Comparison of ENCODE assay signal across 15 cellular contexts in the genomic region with DNA sequence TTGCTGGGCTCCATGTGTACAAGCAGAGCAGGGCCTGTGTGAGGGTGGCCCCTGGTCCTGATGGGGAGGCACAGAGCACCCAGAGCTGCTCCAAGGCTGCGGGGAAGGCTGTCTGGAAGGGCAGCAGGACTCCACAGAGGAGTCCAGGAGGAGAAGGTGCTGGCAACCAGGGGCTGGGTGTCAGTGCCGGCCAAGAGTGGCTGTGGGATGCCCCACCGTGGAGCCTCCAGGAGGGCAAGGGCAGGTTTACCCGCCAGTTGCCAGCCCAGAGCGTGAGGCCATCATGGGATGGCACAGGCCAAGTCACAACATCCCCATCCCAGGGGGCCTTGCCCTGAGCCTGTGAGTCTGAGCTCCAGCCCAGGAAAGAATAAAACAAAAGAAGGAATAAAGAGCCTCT.
DNase-seq lines count a peak whose midpoint lies in the region; ATAC-seq and TF ChIP-seq lines count a peak whose summit lies in the region.
"Had no signal": no experiment of that assay in that cellular context is flagged by ENCODE, and none has a peak within 500 bp of the region (broad histone marks: within the 10 kb centered on the region; RNA-seq: fewer than 3 reads in every experiment).

No MANE protein-coding gene starts in this region.

- no peak overlapping the region for H2BK120ac ChIP-seq in neuronal stem cell (ENCODE audit: low read depth, low read length)

- no peak overlapping the region for H4K8ac ChIP-seq in neuronal stem cell (ENCODE audit: low read depth, low read length)

- H3K79me2 ChIP-seq in smooth muscle cell (ENCODE audit: low read depth) = no peaks in the 10 kb centered on the region

- H3K27ac ChIP-seq in neuronal stem cell (replicated peaks; ENCODE audit: low read length) = no peak overlapping the region
- H3K27ac ChIP-seq in smooth muscle cell (ENCODE audit: low read depth) = no peak overlapping the region

- H3K9me3 ChIP-seq in neuronal stem cell (replicated peaks in 1 of 2; ENCODE audit: control insufficient read depth in 2 of 2, insufficient read depth in 1 of 2, low read depth in 1 of 2, low read length in 2 of 2) (peaks cover 0 to 3% of the 10 kb centered on the region in 2 donors), smooth muscle cell (replicated peaks; ENCODE audit: low read depth) (no peaks in the 10 kb centered on the region)
- H3K9me3 ChIP-seq: HAP-1 had no signal

- H3K27me3 ChIP-seq in neuronal stem cell (ENCODE audit: control insufficient read depth in 3 of 3, insufficient read depth in 3 of 3, low read depth in 1 of 3, low read length in 3 of 3) = no peaks in the 10 kb centered on the region
- no peaks in the 10 kb centered on the region for H3K27me3 ChIP-seq in smooth muscle cell (ENCODE audit: low read depth)

- no peaks in the 10 kb centered on the region for H3K4me1 Mint-ChIP-seq in stimulated activated memory B cell treated with anti-CD40 and anti-IgM and Interleukin-4, amounts not matched to agents 10 μg/mL and 1 μg/mL and 100 μg/mL, for 72 hours
- H3K4me1 Mint-ChIP-seq: CD4-positive, CD25-positive, alpha-beta regulatory T cell had no signal

- H2BK5ac ChIP-seq in neuronal stem cell (ENCODE audit: low read length) = no peak overlapping the region

- H3K9me3 Mint-ChIP-seq in stimulated activated memory B cell treated with anti-CD40 and anti-IgM and Interleukin-4, amounts not matched to agents 10 μg/mL and 1 μg/mL and 100 μg/mL, for 72 hours = peaks cover 5% of the 10 kb centered on the region
- H3K9me3 Mint-ChIP-seq: CD8-positive, alpha-beta T cell had no signal

- H3K9ac ChIP-seq in neuronal stem cell (ENCODE audit: low read depth, low read length, poor library complexity) (peak overlapping the region; percentile 39), smooth muscle cell (ENCODE audit: low read depth) (no peak overlapping the region)

- no peak overlapping the region for H3K4ac ChIP-seq in neuronal stem cell (ENCODE audit: low read length)

- peak overlapping the region; percentile 61 for H3K18ac ChIP-seq in neuronal stem cell (ENCODE audit: low read length)

- DNase-seq in ecto neural progenitor cell (ENCODE audit: low spot score) (peak; percentile 32), neuronal stem cell (ENCODE audit: low spot score) (no peak), smooth muscle cell (lab: John Stamatoyannopoulos, UW; ENCODE audit: unreplicated experiment) (no peak), CD1c-positive myeloid dendritic cell (ENCODE audit: extremely low spot score) (no peak), SHP77 treated with DMSO at 0.1 percent for 48 hours (lab: John Stamatoyannopoulos, UW) (no peak)
- DNase-seq: C1 segment of cervical spinal cord; Caco-2; CD4-positive, CD25-positive, alpha-beta regulatory T cell; CD8-positive, alpha-beta T cell; DMS153; DND-41; GOT3; HFFc6 had no signal

- no peak overlapping the region for H3K23ac ChIP-seq in neuronal stem cell (ENCODE audit: low read depth, low read length, poor library complexity)

- no peak overlapping the region for H4K91ac ChIP-seq in neuronal stem cell (ENCODE audit: low read depth, low read length, poor library complexity)

- H3K27me3 Mint-ChIP-seq in stimulated activated memory B cell treated with anti-CD40 and anti-IgM and Interleukin-4, amounts not matched to agents 10 μg/mL and 1 μg/mL and 100 μg/mL, for 72 hours = peaks cover 12% of the 10 kb centered on the region

- H3K14ac ChIP-seq in neuronal stem cell (ENCODE audit: low read length) = peak overlapping the region; percentile 65

- peak; percentile 15 for ATAC-seq in stimulated activated memory B cell treated with anti-CD40 and anti-IgM and Interleukin-4, amounts not matched to agents 10 μg/mL and 1 μg/mL and 100 μg/mL, for 72 hours
- ATAC-seq: CD8-positive, alpha-beta T cell had no signal

- no peaks in the 10 kb centered on the region for H3K36me3 ChIP-seq in neuronal stem cell (replicated peaks in 1 of 2; ENCODE audit: control insufficient read depth in 2 of 2, insufficient read depth in 2 of 2, low read length in 2 of 2)
- H3K36me3 ChIP-seq in smooth muscle cell (ENCODE audit: low read depth) = no peaks in the 10 kb centered on the region
- H3K36me3 ChIP-seq: HAP-1 had no signal

- no peaks in the 10 kb centered on the region for H3K36me3 Mint-ChIP-seq in stimulated activated memory B cell treated with anti-CD40 and anti-IgM and Interleukin-4, amounts not matched to agents 10 μg/mL and 1 μg/mL and 100 μg/mL, for 72 hours
- H3K36me3 Mint-ChIP-seq: CD4-positive, CD25-positive, alpha-beta regulatory T cell; CD8-positive, alpha-beta T cell had no signal

- no peak overlapping the region for H3K4me3 ChIP-seq in neuronal stem cell (ENCODE audit: low read length in 2 of 2)
- no peak overlapping the region for H3K4me3 ChIP-seq in smooth muscle cell
- H3K4me3 ChIP-seq: HAP-1 had no signal

- H3K4me1 ChIP-seq in neuronal stem cell (ENCODE audit: control insufficient read depth in 2 of 2, insufficient read depth in 1 of 2, low read depth in 1 of 2, low read length in 2 of 2) (no peaks in the 10 kb centered on the region), smooth muscle cell (ENCODE audit: low read depth) (no peaks in the 10 kb centered on the region)
- H3K4me1 ChIP-seq: Caco-2, HAP-1 had no signal

- H3K4me3 Mint-ChIP-seq in stimulated activated memory B cell treated with anti-CD40 and anti-IgM and Interleukin-4, amounts not matched to agents 10 μg/mL and 1 μg/mL and 100 μg/mL, for 72 hours = no peak overlapping the region
- H3K4me3 Mint-ChIP-seq: CD4-positive, CD25-positive, alpha-beta regulatory T cell; CD8-positive, alpha-beta T cell; HFFc6 had no signal

- no peaks in the 10 kb centered on the region for H4K20me1 ChIP-seq in smooth muscle cell (ENCODE audit: low read depth)

- H3F3A ChIP-seq in smooth muscle cell (ENCODE audit: low read depth) = no peaks in the 10 kb centered on the region

- WGBS in neuronal stem cell (ENCODE audit: extremely low coverage in 2 of 2, insufficient read length in 2 of 2, insufficient replicate concordance in 1 of 2), 2 donors = no CpG with 5 or more reads among the region's 5 CpGs
- WGBS in smooth muscle cell (ENCODE audit: low lambda C conversion rate) = 96% methylated on average over 5 of the region's 5 CpGs

- no peak overlapping the region for H2AFZ ChIP-seq in neuronal stem cell (ENCODE audit: low read length)
- no peak overlapping the region for H2AFZ ChIP-seq in smooth muscle cell (ENCODE audit: low read depth)

- no peak for TF ChIP-seq CTCF in smooth muscle cell (IDR thresholded peaks at IDR 0.05; ENCODE audit: borderline replicate concordance, insufficient read depth, poor library complexity, severe bottlenecking)

- H2BK15ac ChIP-seq in neuronal stem cell (ENCODE audit: low read length) = no peak overlapping the region

- H3K79me1 ChIP-seq in neuronal stem cell (ENCODE audit: low read depth, low read length) = no peaks in the 10 kb centered on the region

- H2BK12ac ChIP-seq in neuronal stem cell (ENCODE audit: low read length) = peak overlapping the region; percentile 18

- no peak overlapping the region for H2AK5ac ChIP-seq in neuronal stem cell (ENCODE audit: low read depth, low read length)

- H3K4me2 ChIP-seq in neuronal stem cell (ENCODE audit: insufficient read depth, low read length, poor library complexity, severe bottlenecking) (no peak overlapping the region), smooth muscle cell (no peak overlapping the region)

- H3K27ac Mint-ChIP-seq in stimulated activated memory B cell treated with anti-CD40 and anti-IgM and Interleukin-4, amounts not matched to agents 10 μg/mL and 1 μg/mL and 100 μg/mL, for 72 hours = no peak overlapping the region
- H3K27ac Mint-ChIP-seq: CD4-positive, CD25-positive, alpha-beta regulatory T cell; CD8-positive, alpha-beta T cell; HFFc6 had no signal
